ENCODE assay signal across 1 cellular context in the genomic region with DNA sequence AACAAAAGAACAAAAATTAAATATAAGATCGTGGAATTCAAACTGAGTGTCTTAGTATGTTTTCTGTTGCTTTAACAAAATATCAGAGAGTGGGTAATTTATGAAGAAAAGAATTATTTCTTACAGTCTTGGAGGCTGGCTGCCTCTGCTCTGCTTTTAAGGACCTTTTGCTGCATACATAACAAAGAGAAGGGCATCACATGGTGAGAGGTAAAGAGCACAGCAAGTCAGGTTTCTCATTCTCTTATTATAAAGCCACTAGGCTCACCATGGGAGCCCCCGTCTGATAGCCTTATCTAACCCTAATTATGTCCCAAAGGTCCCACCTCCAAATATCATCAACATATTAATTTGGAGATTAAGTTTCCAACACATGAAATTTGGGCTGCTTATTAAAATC.
TF ChIP-seq lines count a peak whose summit lies in the region.

No MANE protein-coding gene starts in this region.

TF ChIP-seq in GM23338, 12 proteins besides CTCF, POLR2A, EP300 and RAD21 (continued from another document):
- TF ChIP-seq, protein P1, sequence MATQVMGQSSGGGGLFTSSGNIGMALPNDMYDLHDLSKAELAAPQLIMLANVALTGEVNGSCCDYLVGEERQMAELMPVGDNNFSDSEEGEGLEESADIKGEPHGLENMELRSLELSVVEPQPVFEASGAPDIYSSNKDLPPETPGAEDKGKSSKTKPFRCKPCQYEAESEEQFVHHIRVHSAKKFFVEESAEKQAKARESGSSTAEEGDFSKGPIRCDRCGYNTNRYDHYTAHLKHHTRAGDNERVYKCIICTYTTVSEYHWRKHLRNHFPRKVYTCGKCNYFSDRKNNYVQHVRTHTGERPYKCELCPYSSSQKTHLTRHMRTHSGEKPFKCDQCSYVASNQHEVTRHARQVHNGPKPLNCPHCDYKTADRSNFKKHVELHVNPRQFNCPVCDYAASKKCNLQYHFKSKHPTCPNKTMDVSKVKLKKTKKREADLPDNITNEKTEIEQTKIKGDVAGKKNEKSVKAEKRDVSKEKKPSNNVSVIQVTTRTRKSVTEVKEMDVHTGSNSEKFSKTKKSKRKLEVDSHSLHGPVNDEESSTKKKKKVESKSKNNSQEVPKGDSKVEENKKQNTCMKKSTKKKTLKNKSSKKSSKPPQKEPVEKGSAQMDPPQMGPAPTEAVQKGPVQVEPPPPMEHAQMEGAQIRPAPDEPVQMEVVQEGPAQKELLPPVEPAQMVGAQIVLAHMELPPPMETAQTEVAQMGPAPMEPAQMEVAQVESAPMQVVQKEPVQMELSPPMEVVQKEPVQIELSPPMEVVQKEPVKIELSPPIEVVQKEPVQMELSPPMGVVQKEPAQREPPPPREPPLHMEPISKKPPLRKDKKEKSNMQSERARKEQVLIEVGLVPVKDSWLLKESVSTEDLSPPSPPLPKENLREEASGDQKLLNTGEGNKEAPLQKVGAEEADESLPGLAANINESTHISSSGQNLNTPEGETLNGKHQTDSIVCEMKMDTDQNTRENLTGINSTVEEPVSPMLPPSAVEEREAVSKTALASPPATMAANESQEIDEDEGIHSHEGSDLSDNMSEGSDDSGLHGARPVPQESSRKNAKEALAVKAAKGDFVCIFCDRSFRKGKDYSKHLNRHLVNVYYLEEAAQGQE (IDR thresholded peaks at IDR 0.05; ENCODE audit: unreplicated experiment) = no peak
- no peak for TF ChIP-seq NANOG (IDR thresholded peaks at IDR 0.05; ENCODE audit: borderline replicate concordance)
